Comparison of ENCODE assay signal across 8 cellular contexts in the genomic region with DNA sequence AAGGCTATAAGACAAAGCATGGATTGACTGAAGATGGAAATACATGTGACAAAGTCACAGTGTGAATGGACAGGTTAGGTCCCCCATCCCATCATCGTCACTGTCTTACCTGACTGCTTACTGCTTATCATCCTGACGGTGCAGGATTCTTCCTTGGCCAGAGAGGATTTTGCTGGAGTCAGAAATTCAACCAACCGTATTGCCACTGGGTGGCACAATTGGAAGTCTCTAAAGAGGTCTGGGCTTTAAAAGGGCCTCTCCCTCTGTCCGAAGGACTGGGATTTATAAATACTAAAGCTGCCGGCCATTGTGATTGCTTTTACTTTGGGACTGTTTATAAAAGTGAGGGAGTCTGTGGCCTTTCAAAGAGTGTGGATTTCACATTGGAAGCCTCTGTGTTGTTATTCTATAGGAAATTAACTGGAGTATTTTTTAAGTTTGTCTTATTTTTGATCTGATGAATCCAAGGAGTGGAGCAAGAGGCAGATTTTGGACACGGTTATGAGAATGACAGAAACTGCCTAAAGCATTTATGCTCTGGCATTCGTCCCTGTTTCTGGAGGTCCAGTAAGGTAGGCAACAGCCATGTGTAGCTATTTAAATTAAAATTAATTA.
DNase-seq lines count a peak whose midpoint lies in the region; ATAC-seq, FAIRE-seq and TF ChIP-seq lines count a peak whose summit lies in the region.

No MANE protein-coding gene starts in this region.

- intact Hi-C loops in thyroid gland (cut with DNase I): loop anchor here (10.0 kb wide), 1 partner anchor 556 kb away; no protein-coding TSS in a partner anchor
- intact Hi-C loops in activated CD4-positive, alpha-beta T cell treated with anti-CD3 and anti-CD28 coated beads, Interleukin-2, amount 10 ng/mL, durations not matched to agents 24 days and 14 days (cut with micrococcal nuclease): loop anchor here (5.0 kb wide), 1 partner anchor 553 kb away; no protein-coding TSS in a partner anchor

- DNase-seq in GM12891 (ENCODE audit: insufficient read length, low spot score) (no peak), NCI-H2107 (lab: John Stamatoyannopoulos, UW) (peak; percentile 26), astrocyte of the spinal cord (ENCODE audit: low read depth, low spot score) (peak; percentile 66), iPS-NIHi11 (ENCODE audit: low spot score) (peak; percentile 66), thyroid gland (peak; percentile 29 to 47)
- no peak for DNase-seq in activated CD4-positive, alpha-beta T cell treated with anti-CD3 and anti-CD28 coated beads, Interleukin-2, amount 10 ng/mL, durations not matched to agents 24 days and 14 days

- H3K4me3 ChIP-seq in astrocyte of the spinal cord (ENCODE audit: low read depth, low read length) (no peak overlapping the region), thyroid gland (replicated peaks in 1 of 3) (no peak overlapping the region)

- FAIRE-seq in GM12891 (lab: Jason Lieb, UNC): peak; percentile 59

- TF ChIP-seq CTCF in astrocyte of the spinal cord (IDR thresholded peaks at IDR 0.05; ENCODE audit: low read depth, low read length) (peak; percentile 56), thyroid gland (IDR thresholded peaks at IDR 0.05) (peak in 4 of 6 experiments; percentile 8 to 63 (median 47))

- no peak overlapping the region for H3K4me3 Mint-ChIP-seq in activated T-helper 17 cell treated with anti-CD3 and anti-CD28 coated beads, Interleukin-2, amount 50 U/mL, for 72 hours
- H3K4me3 Mint-ChIP-seq in activated CD4-positive, alpha-beta T cell treated with anti-CD3 and anti-CD28 coated beads, Interleukin-2, amount 10 ng/mL, durations not matched to agents 24 days and 14 days: no peak overlapping the region

- H3K4me1 Mint-ChIP-seq in activated T-helper 17 cell treated with anti-CD3 and anti-CD28 coated beads, Interleukin-2, amount 50 U/mL, for 72 hours: no peaks in the 10 kb centered on the region
- H3K4me1 Mint-ChIP-seq in activated CD4-positive, alpha-beta T cell treated with anti-CD3 and anti-CD28 coated beads, Interleukin-2, amount 10 ng/mL, durations not matched to agents 24 days and 14 days: no peaks in the 10 kb centered on the region

- no peaks in the 10 kb centered on the region for H3K27me3 ChIP-seq in thyroid gland

- H3K27ac ChIP-seq in thyroid gland: no peak overlapping the region

- H3K4me1 ChIP-seq in thyroid gland: peaks cover 0 to 9% of the 10 kb centered on the region in 2 donors

- no peaks in the 10 kb centered on the region for H3K36me3 ChIP-seq in thyroid gland

- H3K9me3 Mint-ChIP-seq in activated T-helper 17 cell treated with anti-CD3 and anti-CD28 coated beads, Interleukin-2, amount 50 U/mL, for 72 hours: no peaks in the 10 kb centered on the region
- no peaks in the 10 kb centered on the region for H3K9me3 Mint-ChIP-seq in activated CD4-positive, alpha-beta T cell treated with anti-CD3 and anti-CD28 coated beads, Interleukin-2, amount 10 ng/mL, durations not matched to agents 24 days and 14 days

- in situ Hi-C loops in astrocyte of the spinal cord (cut with HindIII; ENCODE audit: low sequenced_read_pairs): no loop called here

- TF ChIP-seq POLR2A in GM12891 (IDR thresholded peaks at IDR 0.05; ENCODE audit: low read depth, low read length) (no peak), thyroid gland (IDR thresholded peaks at IDR 0.05) (no peak)

- no peak overlapping the region for H3K27ac Mint-ChIP-seq in activated T-helper 17 cell treated with anti-CD3 and anti-CD28 coated beads, Interleukin-2, amount 50 U/mL, for 72 hours
- H3K27ac Mint-ChIP-seq in activated CD4-positive, alpha-beta T cell treated with anti-CD3 and anti-CD28 coated beads, Interleukin-2, amount 10 ng/mL, durations not matched to agents 24 days and 14 days: no peak overlapping the region

- H3K27me3 Mint-ChIP-seq in activated T-helper 17 cell treated with anti-CD3 and anti-CD28 coated beads, Interleukin-2, amount 50 U/mL, for 72 hours: peaks cover 6% of the 10 kb centered on the region
- H3K27me3 Mint-ChIP-seq in activated CD4-positive, alpha-beta T cell treated with anti-CD3 and anti-CD28 coated beads, Interleukin-2, amount 10 ng/mL, durations not matched to agents 24 days and 14 days: peaks cover 23% of the 10 kb centered on the region

- no peaks in the 10 kb centered on the region for H3K9me3 ChIP-seq in thyroid gland

- no peaks in the 10 kb centered on the region for H3K36me3 Mint-ChIP-seq in activated T-helper 17 cell treated with anti-CD3 and anti-CD28 coated beads, Interleukin-2, amount 50 U/mL, for 72 hours (ENCODE audit: low read depth)
- H3K36me3 Mint-ChIP-seq in activated CD4-positive, alpha-beta T cell treated with anti-CD3 and anti-CD28 coated beads, Interleukin-2, amount 10 ng/mL, durations not matched to agents 24 days and 14 days (ENCODE audit: low read depth): no peaks in the 10 kb centered on the region

- 32 to 35% methylated on average over 7 of the region's 7 CpGs for WGBS in thyroid gland, 2 donors

- ATAC-seq in HG02571 (IDR thresholded peaks at IDR 0.05; ENCODE audit: unreplicated experiment): no peak
- ATAC-seq in activated T-helper 17 cell treated with anti-CD3 and anti-CD28 coated beads, Interleukin-2, amount 50 U/mL, for 72 hours (replicated peaks): no peak

TF ChIP-seq in GM12891, 5 proteins besides CTCF, POLR2A, EP300 and RAD21:
- TF ChIP-seq TAF1 (IDR thresholded peaks at IDR 0.05; ENCODE audit: low read depth, low read length) (no peak), POLR2AphosphoS5 (IDR thresholded peaks at IDR 0.05; ENCODE audit: low read depth, low read length) (no peak), POU2F2 (IDR thresholded peaks at IDR 0.05; ENCODE audit: low read depth, low read length) (no peak), PAX5 (IDR thresholded peaks at IDR 0.05; ENCODE audit: insufficient read depth, low read length, severe bottlenecking) (no peak), SPI1 (IDR thresholded peaks at IDR 0.05; ENCODE audit: low read depth, low read length) (no peak)

Comparison
In these comparisons a context has a peak if more than half of its experiments do, and no peak if none do; other contexts are left out.
1. DNase-seq: peak in NCI-H2107 (single experiment), astrocyte of the spinal cord (single experiment), iPS-NIHi11 (single experiment) and thyroid gland (2 of 2); none in GM12891 (single experiment) and activated CD4-positive, alpha-beta T cell treated with anti-CD3 and anti-CD28 coated beads, Interleukin-2, amount 10 ng/mL, durations not matched to agents 24 days and 14 days (single experiment).